ENCODE assay signal across 9 cellular contexts in the genomic region with DNA sequence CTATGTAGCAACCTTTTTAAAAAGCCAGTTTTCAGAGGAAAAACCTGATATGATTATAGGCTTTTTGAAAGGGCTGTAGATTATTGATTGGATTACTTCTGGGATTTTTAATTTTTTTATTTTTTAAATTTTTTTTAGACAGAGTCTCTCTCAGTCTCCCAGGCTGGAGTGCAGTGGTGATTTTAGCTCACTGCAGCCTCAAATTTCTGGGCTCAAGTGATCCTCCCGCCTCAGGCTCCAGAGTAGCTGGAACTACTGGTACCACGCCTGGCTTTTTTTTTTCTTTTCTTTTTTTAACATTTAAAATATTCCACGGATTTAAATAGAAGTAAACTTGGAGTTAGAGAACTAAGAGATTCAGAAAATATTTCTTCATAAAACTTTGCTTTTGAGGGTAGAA. TPM values are rescaled to one million over a fixed set of nuclear protein-coding genes. Genes with fewer than 3 reads are reported as not detected.
DNase-seq lines count a peak whose midpoint lies in the region; ATAC-seq, FAIRE-seq and TF ChIP-seq lines count a peak whose summit lies in the region.
"Had no signal": no experiment of that assay in that cellular context is flagged by ENCODE, and none has a peak within 500 bp of the region (broad histone marks: within the 10 kb centered on the region; RNA-seq: fewer than 3 reads in every experiment).

No MANE protein-coding gene starts in this region.

- H3K27ac Mint-ChIP-seq in endothelial cell (ENCODE audit: unreplicated experiment) = peak overlapping the region; percentile 89

- H3K4me1 Mint-ChIP-seq in endothelial cell (ENCODE audit: unreplicated experiment) = peaks cover 2% of the 10 kb centered on the region

- H3K4me3 Mint-ChIP-seq in endothelial cell (ENCODE audit: unreplicated experiment) = peak overlapping the region; percentile 96

- H3K4me3 ChIP-seq in skeletal muscle cell (ENCODE audit: low read depth, low read length) = peak overlapping the region; percentile 95

- peaks cover 4% of the 10 kb centered on the region for H3K27me3 Mint-ChIP-seq in endothelial cell (ENCODE audit: unreplicated experiment)

- FAIRE-seq in urothelium cell line (lab: Jason Lieb, UNC) = no peak

- ATAC-seq in HG02642 (IDR thresholded peaks at IDR 0.05; ENCODE audit: poor library complexity, unreplicated experiment) (no peak), GM19463 (IDR thresholded peaks at IDR 0.05; ENCODE audit: unreplicated experiment) (no peak)

- no peak for TF ChIP-seq CTCF in endothelial cell (IDR thresholded peaks at IDR 0.05; ENCODE audit: unreplicated experiment)

- H3K9me3 Mint-ChIP-seq in endothelial cell (ENCODE audit: unreplicated experiment) = no peaks in the 10 kb centered on the region

- DNase-seq in DMS 273 (lab: John Stamatoyannopoulos, UW; ENCODE audit: unreplicated experiment) = peak; percentile 38
- no peak for DNase-seq in DMS 273 treated with DMSO at 0.1 percent for 48 hours (lab: John Stamatoyannopoulos, UW)
- peak; percentile 49 for DNase-seq in RKO (ENCODE audit: low spot score)
- DNase-seq in endothelial cell (ENCODE audit: low spot score) = no peak
- DNase-seq in skeletal muscle cell (ENCODE audit: low read depth) = no peak
- DNase-seq in urothelium cell line (ENCODE audit: low spot score) = no peak
- DNase-seq: 8988T had no signal

- H3K36me3 Mint-ChIP-seq in endothelial cell (ENCODE audit: low read depth, unreplicated experiment) = peaks cover 15% of the 10 kb centered on the region

RNA-seq across cellular contexts. Expression of a gene that starts 1.2 kb away (rescaled TPM):
- 40.1 TPM for total RNA-seq in endothelial cell (ENCODE audit: unreplicated experiment)

Comparison
In these comparisons a context has a peak if more than half of its experiments do, and no peak if none do; other contexts are left out.
1. DNase-seq: peak in DMS 273 (single experiment) and RKO (single experiment); none in DMS 273 treated with DMSO at 0.1 percent for 48 hours (single experiment), endothelial cell (single experiment), skeletal muscle cell (single experiment) and urothelium cell line (single experiment).